Comparison of ENCODE assay signal across 9 cellular contexts in genomic region chr4:121952290-121952689, GRCh38. TPM values are rescaled to one million over a fixed set of nuclear protein-coding genes. Genes with fewer than 3 reads are reported as not detected.
DNase-seq lines count a peak whose midpoint lies in the region; ATAC-seq and TF ChIP-seq lines count a peak whose summit lies in the region.
"Had no signal": no experiment of that assay in that cellular context is flagged by ENCODE, and none has a peak within 500 bp of the region (broad histone marks: within the 10 kb centered on the region; RNA-seq: fewer than 3 reads in every experiment).

No MANE protein-coding gene starts in this region.

- CTCF ChIA-PET in activated CD8-positive, alpha-beta T cell treated with anti-CD3 and anti-CD28 coated beads for 36 hours (lab: Charles Lee) = no interaction called here

- H3K36me3 Mint-ChIP-seq in T-helper 2 cell treated with Interferon-gamma antibody and Interleukin-4, amounts not matched to agents 5 μg/mL and 100 μg/mL, for 36 hours (ENCODE audit: low read depth) = peaks cover 1% of the 10 kb centered on the region
- no peaks in the 10 kb centered on the region for H3K36me3 Mint-ChIP-seq in activated CD8-positive, alpha-beta T cell treated with anti-CD3 and anti-CD28 coated beads for 36 hours (ENCODE audit: low read depth)

- DNase-seq in T-helper 2 cell treated with Interferon-gamma antibody and Interleukin-4, amounts not matched to agents 5 μg/mL and 100 μg/mL, for 36 hours (ENCODE audit: low spot score) = no peak
- DNase-seq in T-helper 2 cell = no peak
- no peak for DNase-seq in activated CD8-positive, alpha-beta T cell treated with anti-CD3 and anti-CD28 coated beads for 36 hours
- DNase-seq in stimulated activated naive CD8-positive, alpha-beta T cell treated with anti-CD3 and anti-CD28 coated beads, Interleukin-15, amount 100 ng/mL, for 72 hours = no peak
- DNase-seq in stimulated activated CD4-positive, alpha-beta T cell treated with anti-CD3 and anti-CD28 coated beads, Interleukin-4, amount 100 ng/mL, for 24 hours = no peak
- no peak for DNase-seq in foreskin keratinocyte
- no peak for DNase-seq in NCI-H146 (lab: John Stamatoyannopoulos, UW)

- peak overlapping the region; percentile 80 for H3K4me3 ChIP-seq in iPS-18a (ENCODE audit: low read length)

- H3K9me3 Mint-ChIP-seq in T-helper 2 cell treated with Interferon-gamma antibody and Interleukin-4, amounts not matched to agents 5 μg/mL and 100 μg/mL, for 36 hours = no peaks in the 10 kb centered on the region
- H3K9me3 Mint-ChIP-seq in activated CD8-positive, alpha-beta T cell treated with anti-CD3 and anti-CD28 coated beads for 36 hours = no peaks in the 10 kb centered on the region
- no peaks in the 10 kb centered on the region for H3K9me3 Mint-ChIP-seq in stimulated activated naive CD8-positive, alpha-beta T cell treated with anti-CD3 and anti-CD28 coated beads, Interleukin-15, amount 100 ng/mL, for 72 hours

- peaks cover 24% of the 10 kb centered on the region for H3K4me1 Mint-ChIP-seq in T-helper 2 cell treated with Interferon-gamma antibody and Interleukin-4, amounts not matched to agents 5 μg/mL and 100 μg/mL, for 36 hours (ENCODE audit: low read depth)
- H3K4me1 Mint-ChIP-seq in activated CD8-positive, alpha-beta T cell treated with anti-CD3 and anti-CD28 coated beads for 36 hours (ENCODE audit: low read depth) = peaks cover 9% of the 10 kb centered on the region
- H3K4me1 Mint-ChIP-seq in stimulated activated naive CD8-positive, alpha-beta T cell treated with anti-CD3 and anti-CD28 coated beads, Interleukin-15, amount 100 ng/mL, for 72 hours = peaks cover 13% of the 10 kb centered on the region

- POLR2A ChIA-PET in activated CD8-positive, alpha-beta T cell treated with anti-CD3 and anti-CD28 coated beads for 36 hours (lab: Charles Lee) = no interaction called here

- H3K9ac ChIP-seq in iPS-18a (ENCODE audit: low read length) = no peak overlapping the region

- H3K27me3 ChIP-seq in iPS-18a (ENCODE audit: control insufficient read depth, insufficient read depth, low read length) = peaks cover 69% of the 10 kb centered on the region
- peaks cover 84% of the 10 kb centered on the region for H3K27me3 ChIP-seq in foreskin keratinocyte

- peak overlapping the region; percentile 66 for H3K4me3 Mint-ChIP-seq in T-helper 2 cell treated with Interferon-gamma antibody and Interleukin-4, amounts not matched to agents 5 μg/mL and 100 μg/mL, for 36 hours
- H3K4me3 Mint-ChIP-seq in activated CD8-positive, alpha-beta T cell treated with anti-CD3 and anti-CD28 coated beads for 36 hours = peak overlapping the region; percentile 64
- peak overlapping the region; percentile 51 to 83 for H3K4me3 Mint-ChIP-seq in stimulated activated naive CD8-positive, alpha-beta T cell treated with anti-CD3 and anti-CD28 coated beads, Interleukin-15, amount 100 ng/mL, for 72 hours

- peaks cover 57% of the 10 kb centered on the region for H3K27me3 Mint-ChIP-seq in T-helper 2 cell treated with Interferon-gamma antibody and Interleukin-4, amounts not matched to agents 5 μg/mL and 100 μg/mL, for 36 hours (ENCODE audit: low read depth)
- peaks cover 36% of the 10 kb centered on the region for H3K27me3 Mint-ChIP-seq in activated CD8-positive, alpha-beta T cell treated with anti-CD3 and anti-CD28 coated beads for 36 hours
- H3K27me3 Mint-ChIP-seq in stimulated activated naive CD8-positive, alpha-beta T cell treated with anti-CD3 and anti-CD28 coated beads, Interleukin-15, amount 100 ng/mL, for 72 hours = peaks cover 55% of the 10 kb centered on the region

- intact Hi-C loops in activated CD8-positive, alpha-beta T cell treated with anti-CD3 and anti-CD28 coated beads for 36 hours (cut with micrococcal nuclease) = loop anchor here (5.0 kb wide), 2 partner anchors 200 to 625 kb away; partner anchors contain the start of gene BLTP1

- H3K27ac Mint-ChIP-seq in T-helper 2 cell treated with Interferon-gamma antibody and Interleukin-4, amounts not matched to agents 5 μg/mL and 100 μg/mL, for 36 hours = no peak overlapping the region
- H3K27ac Mint-ChIP-seq in activated CD8-positive, alpha-beta T cell treated with anti-CD3 and anti-CD28 coated beads for 36 hours = no peak overlapping the region
- no peak overlapping the region for H3K27ac Mint-ChIP-seq in stimulated activated naive CD8-positive, alpha-beta T cell treated with anti-CD3 and anti-CD28 coated beads, Interleukin-15, amount 100 ng/mL, for 72 hours

- no peak for TF ChIP-seq CTCF in activated CD8-positive, alpha-beta T cell treated with anti-CD3 and anti-CD28 coated beads for 36 hours (IDR thresholded peaks at IDR 0.05)
- TF ChIP-seq CTCF in foreskin keratinocyte (conservative IDR thresholded peaks at IDR 0.05) = no peak

- no peaks in the 10 kb centered on the region for H3K36me3 ChIP-seq in iPS-18a (ENCODE audit: control insufficient read depth, low read depth, low read length)
- H3K36me3 ChIP-seq: adrenal gland had no signal

- ATAC-seq in activated CD8-positive, alpha-beta T cell treated with anti-CD3 and anti-CD28 coated beads for 36 hours = no peak
- ATAC-seq in stimulated activated naive CD8-positive, alpha-beta T cell treated with anti-CD3 and anti-CD28 coated beads, Interleukin-15, amount 100 ng/mL, for 72 hours = no peak
- ATAC-seq in foreskin keratinocyte = no peak

- H3K9me3 ChIP-seq in iPS-18a (ENCODE audit: control insufficient read depth, low read depth, low read length) = no peaks in the 10 kb centered on the region
- H3K9me3 ChIP-seq: adrenal gland had no signal

- no peak overlapping the region for H3K27ac ChIP-seq in iPS-18a (ENCODE audit: low read length)
- H3K27ac ChIP-seq in foreskin keratinocyte = no peak overlapping the region
- H3K27ac ChIP-seq: adrenal gland had no signal

- H3K4me1 ChIP-seq in iPS-18a (ENCODE audit: control insufficient read depth, low read depth, low read length) (no peaks in the 10 kb centered on the region), foreskin keratinocyte (no peaks in the 10 kb centered on the region)

RNA-seq across cellular contexts. Expression of gene TRPC3, which starts 0.4 kb away (rescaled TPM):
- under 1 TPM; 0.13 to 0.16 TPM for total RNA-seq in activated CD8-positive, alpha-beta T cell treated with anti-CD3 and anti-CD28 coated beads for 36 hours
- not detected in 2 replicates for total RNA-seq in foreskin keratinocyte
- polyA plus RNA-seq in foreskin keratinocyte = not detected in 2 replicates
